Comparison of ENCODE assay signal across 8 cellular contexts in the genomic region with DNA sequence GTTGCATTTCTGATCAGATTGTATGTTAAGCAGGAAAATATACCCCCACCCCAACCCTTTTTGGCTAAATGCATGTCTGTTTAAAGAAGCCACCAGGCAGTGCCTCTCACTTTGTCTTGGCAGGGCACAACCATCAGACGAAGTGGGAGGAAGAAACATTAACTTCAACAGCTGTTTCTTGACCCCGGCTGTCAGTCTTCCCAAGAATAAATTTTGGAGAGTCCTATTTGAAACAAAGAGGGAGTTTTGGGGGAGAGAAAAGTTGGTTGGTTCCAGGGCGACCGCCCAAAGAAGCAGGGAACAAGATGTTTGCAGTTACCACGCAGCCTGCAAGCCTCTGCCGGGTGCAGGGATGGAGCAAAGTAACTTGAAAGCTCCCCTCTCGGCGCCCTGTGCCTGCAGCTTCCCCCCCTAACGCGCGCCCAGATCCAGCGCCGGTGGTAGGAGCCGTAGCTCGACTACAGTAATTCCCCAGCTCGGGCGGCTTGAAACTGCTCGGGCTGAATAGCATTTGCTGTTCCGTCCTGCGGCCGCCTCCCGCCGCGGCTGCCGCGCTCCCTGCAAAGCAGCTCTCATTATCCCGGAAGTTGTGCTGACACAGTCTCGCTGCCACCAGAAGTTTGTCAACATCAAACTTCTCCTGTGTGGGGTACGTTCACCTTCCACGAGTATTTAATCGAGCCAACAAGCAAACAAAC.
DNase-seq lines count a peak whose midpoint lies in the region; ATAC-seq and TF ChIP-seq lines count a peak whose summit lies in the region.

No MANE protein-coding gene starts in this region.

- intact Hi-C loops in activated CD4-positive, alpha-beta memory T cell treated with anti-CD3 and anti-CD28 coated beads for 36 hours (cut with micrococcal nuclease), result loop anchor here (1.0 to 10.0 kb wide), 7 partner anchors 100 to 554 kb away; partner anchors contain the start of gene SSBP2
- intact Hi-C loops in dorsolateral prefrontal cortex (cut with DNase I), result loop anchor here (1.0 to 10.0 kb wide), 9 partner anchors 64 to 547 kb away; partner anchors contain the start of genes SSBP2 (in 2 of the 2), ATG10 (in 1 of the 2) and ZCCHC9 (in 1 of the 2)

- H3K9me3 Mint-ChIP-seq in activated CD4-positive, alpha-beta memory T cell treated with anti-CD3 and anti-CD28 coated beads for 36 hours, result no peaks in the 10 kb centered on the region

- peak overlapping the region; percentile 82 for H3K27ac ChIP-seq in C4-2B
- H3K27ac ChIP-seq in dorsolateral prefrontal cortex, result peak overlapping the region; percentile 81 to 99 (median 97)
- peak overlapping the region; percentile 44 to 86 for H3K27ac ChIP-seq in liver (ENCODE audit: low read depth in 1 of 2, low read length in 2 of 2)

- H3K4me1 ChIP-seq in liver (ENCODE audit: control insufficient read depth in 4 of 4, insufficient read depth in 4 of 4, low read length in 3 of 4), result peaks cover 0 to 19% (median 13%) of the 10 kb centered on the region in 4 donors

- ATAC-seq in GM19395 (IDR thresholded peaks at IDR 0.05; ENCODE audit: unreplicated experiment), result peak; percentile 83
- peak; percentile 88 for ATAC-seq in HG03571 (IDR thresholded peaks at IDR 0.05; ENCODE audit: unreplicated experiment)

- DNase-seq in NCI-H82 (lab: John Stamatoyannopoulos, UW) (peak; percentile 95), dorsolateral prefrontal cortex (peak; percentile 94 to 98 (median 96))
- DNase-seq in activated CD4-positive, alpha-beta memory T cell treated with anti-CD3 and anti-CD28 coated beads for 36 hours, result peak; percentile 93
- DNase-seq in stimulated activated CD4-positive, alpha-beta T cell treated with anti-CD3 and anti-CD28 coated beads, Interleukin-4, amount 100 ng/mL, for 1 hour, result peak; percentile 88

- TF ChIP-seq RAD21 in liver (IDR thresholded peaks at IDR 0.05), result peak; percentile 73 to 75

- WGBS in liver, result under 1% methylated on average over 31 of the region's 31 CpGs

- CTCF ChIA-PET in activated CD4-positive, alpha-beta memory T cell treated with anti-CD3 and anti-CD28 coated beads for 36 hours (lab: Charles Lee), result interaction anchor here (0.6 to 3.2 kb wide), 11 partner anchors 10 to 426 kb away, joined by 3 to 22 read pairs (median 4); partner anchors contain the start of gene SSBP2

- POLR2A ChIA-PET in activated CD4-positive, alpha-beta memory T cell treated with anti-CD3 and anti-CD28 coated beads for 36 hours (lab: Charles Lee), result interaction anchor here (0.6 to 2.8 kb wide), 10 partner anchors 9 to 506 kb away, joined by 3 to 62 read pairs (median 4); partner anchors contain the start of genes ATG10 and SSBP2

- H3K4me3 Mint-ChIP-seq in activated CD4-positive, alpha-beta memory T cell treated with anti-CD3 and anti-CD28 coated beads for 36 hours, result peak overlapping the region; percentile 89

- H3K27me3 ChIP-seq in dorsolateral prefrontal cortex (no peaks in the 10 kb centered on the region), liver (ENCODE audit: control insufficient read depth in 4 of 4, insufficient read depth in 4 of 4, low read length in 3 of 4) (no peaks in the 10 kb centered on the region)

- no peaks in the 10 kb centered on the region for H3K9me3 ChIP-seq in liver (ENCODE audit: control insufficient read depth in 4 of 4, low read length in 3 of 4)

- peak overlapping the region; percentile 61 to 76 for H3K9ac ChIP-seq in liver (ENCODE audit: low read depth in 1 of 2, low read length in 2 of 2)

- H3K27ac Mint-ChIP-seq in activated CD4-positive, alpha-beta memory T cell treated with anti-CD3 and anti-CD28 coated beads for 36 hours, result peak overlapping the region; percentile 92

- peaks cover 28% of the 10 kb centered on the region for H3K4me1 Mint-ChIP-seq in activated CD4-positive, alpha-beta memory T cell treated with anti-CD3 and anti-CD28 coated beads for 36 hours (ENCODE audit: low read depth)

- peak overlapping the region; percentile 44 to 81 (median 61) for H3K4me3 ChIP-seq in dorsolateral prefrontal cortex
- peak overlapping the region; percentile 57 to 80 (median 67) for H3K4me3 ChIP-seq in liver (ENCODE audit: low read depth in 1 of 3, low read length in 3 of 3)

- no peaks in the 10 kb centered on the region for H3K27me3 Mint-ChIP-seq in activated CD4-positive, alpha-beta memory T cell treated with anti-CD3 and anti-CD28 coated beads for 36 hours

- no peak for TF ChIP-seq CTCF in C4-2B (conservative IDR thresholded peaks at IDR 0.05)
- peak in 27 of 56 donors; percentile 4 to 49 (median 25) for TF ChIP-seq CTCF in dorsolateral prefrontal cortex (IDR thresholded peaks at IDR 0.05 in 54 of 56, conservative IDR thresholded peaks at IDR 0.05 in 2 of 56; ENCODE audit: low read depth in 1 of 56, partially characterized antibody in 56 of 56)
- no peak for TF ChIP-seq CTCF in liver (IDR thresholded peaks at IDR 0.05; ENCODE audit: low read depth, low read length, missing input control)

- H3K36me3 ChIP-seq in liver (ENCODE audit: control insufficient read depth in 4 of 4, insufficient read depth in 3 of 4, low read depth in 1 of 4, low read length in 3 of 4), result no peaks in the 10 kb centered on the region

- no peaks in the 10 kb centered on the region for H3K36me3 Mint-ChIP-seq in activated CD4-positive, alpha-beta memory T cell treated with anti-CD3 and anti-CD28 coated beads for 36 hours

TF ChIP-seq in liver, 16 proteins besides CTCF, POLR2A, EP300 and RAD21:
- TF ChIP-seq YY1 (IDR thresholded peaks at IDR 0.05) (peak; percentile 88), GABPA (IDR thresholded peaks at IDR 0.05 in 1 of 2, conservative IDR thresholded peaks at IDR 0.05 in 1 of 2) (peak in 1 of 2 donors; percentile 73), REST (IDR thresholded peaks at IDR 0.05) (peak; percentile 60), FOXA2 (IDR thresholded peaks at IDR 0.05) (peak; percentile 43), JUND (IDR thresholded peaks at IDR 0.05) (peak in 1 of 2 donors; percentile 38), TAF1 (conservative IDR thresholded peaks at IDR 0.05) (peak; percentile 84), NR2F2 (IDR thresholded peaks at IDR 0.05) (peak; percentile 90), ATF3 (IDR thresholded peaks at IDR 0.05) (peak; percentile 53), RXRA (IDR thresholded peaks at IDR 0.05) (peak; percentile 55 to 62), EGR1 (IDR thresholded peaks at IDR 0.05; ENCODE audit: low read depth in 2 of 2) (no peak), HNF4A (conservative IDR thresholded peaks at IDR 0.05) (peak; percentile 16 to 38), FOXA1 (IDR thresholded peaks at IDR 0.05) (peak; percentile 22), SP1 (IDR thresholded peaks at IDR 0.05) (peak; percentile 82), ZBTB33 (IDR thresholded peaks at IDR 0.05) (peak; percentile 97), HNF4G (IDR thresholded peaks at IDR 0.05) (no peak)
- TF ChIP-seq, protein P1, sequence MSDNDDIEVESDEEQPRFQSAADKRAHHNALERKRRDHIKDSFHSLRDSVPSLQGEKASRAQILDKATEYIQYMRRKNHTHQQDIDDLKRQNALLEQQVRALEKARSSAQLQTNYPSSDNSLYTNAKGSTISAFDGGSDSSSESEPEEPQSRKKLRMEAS (IDR thresholded peaks at IDR 0.05), result peak; percentile 50

Comparison
In these comparisons a context has a peak if more than half of its experiments do, and no peak if none do; other contexts are left out.
1. Peak in every context shown above with its lines: DNase-seq, ATAC-seq, H3K4me3 ChIP-seq and H3K27ac ChIP-seq.